In genomic region chr4:23590431-23590830, GRCh38 we compare ENCODE assay signal across 1 cellular context.
TF ChIP-seq lines count a peak whose summit lies in the region.

No MANE protein-coding gene starts in this region.

TF ChIP-seq in HepG2, 621 proteins besides CTCF, POLR2A, EP300 and RAD21 (continued from another document):
- TF ChIP-seq, protein P1, sequence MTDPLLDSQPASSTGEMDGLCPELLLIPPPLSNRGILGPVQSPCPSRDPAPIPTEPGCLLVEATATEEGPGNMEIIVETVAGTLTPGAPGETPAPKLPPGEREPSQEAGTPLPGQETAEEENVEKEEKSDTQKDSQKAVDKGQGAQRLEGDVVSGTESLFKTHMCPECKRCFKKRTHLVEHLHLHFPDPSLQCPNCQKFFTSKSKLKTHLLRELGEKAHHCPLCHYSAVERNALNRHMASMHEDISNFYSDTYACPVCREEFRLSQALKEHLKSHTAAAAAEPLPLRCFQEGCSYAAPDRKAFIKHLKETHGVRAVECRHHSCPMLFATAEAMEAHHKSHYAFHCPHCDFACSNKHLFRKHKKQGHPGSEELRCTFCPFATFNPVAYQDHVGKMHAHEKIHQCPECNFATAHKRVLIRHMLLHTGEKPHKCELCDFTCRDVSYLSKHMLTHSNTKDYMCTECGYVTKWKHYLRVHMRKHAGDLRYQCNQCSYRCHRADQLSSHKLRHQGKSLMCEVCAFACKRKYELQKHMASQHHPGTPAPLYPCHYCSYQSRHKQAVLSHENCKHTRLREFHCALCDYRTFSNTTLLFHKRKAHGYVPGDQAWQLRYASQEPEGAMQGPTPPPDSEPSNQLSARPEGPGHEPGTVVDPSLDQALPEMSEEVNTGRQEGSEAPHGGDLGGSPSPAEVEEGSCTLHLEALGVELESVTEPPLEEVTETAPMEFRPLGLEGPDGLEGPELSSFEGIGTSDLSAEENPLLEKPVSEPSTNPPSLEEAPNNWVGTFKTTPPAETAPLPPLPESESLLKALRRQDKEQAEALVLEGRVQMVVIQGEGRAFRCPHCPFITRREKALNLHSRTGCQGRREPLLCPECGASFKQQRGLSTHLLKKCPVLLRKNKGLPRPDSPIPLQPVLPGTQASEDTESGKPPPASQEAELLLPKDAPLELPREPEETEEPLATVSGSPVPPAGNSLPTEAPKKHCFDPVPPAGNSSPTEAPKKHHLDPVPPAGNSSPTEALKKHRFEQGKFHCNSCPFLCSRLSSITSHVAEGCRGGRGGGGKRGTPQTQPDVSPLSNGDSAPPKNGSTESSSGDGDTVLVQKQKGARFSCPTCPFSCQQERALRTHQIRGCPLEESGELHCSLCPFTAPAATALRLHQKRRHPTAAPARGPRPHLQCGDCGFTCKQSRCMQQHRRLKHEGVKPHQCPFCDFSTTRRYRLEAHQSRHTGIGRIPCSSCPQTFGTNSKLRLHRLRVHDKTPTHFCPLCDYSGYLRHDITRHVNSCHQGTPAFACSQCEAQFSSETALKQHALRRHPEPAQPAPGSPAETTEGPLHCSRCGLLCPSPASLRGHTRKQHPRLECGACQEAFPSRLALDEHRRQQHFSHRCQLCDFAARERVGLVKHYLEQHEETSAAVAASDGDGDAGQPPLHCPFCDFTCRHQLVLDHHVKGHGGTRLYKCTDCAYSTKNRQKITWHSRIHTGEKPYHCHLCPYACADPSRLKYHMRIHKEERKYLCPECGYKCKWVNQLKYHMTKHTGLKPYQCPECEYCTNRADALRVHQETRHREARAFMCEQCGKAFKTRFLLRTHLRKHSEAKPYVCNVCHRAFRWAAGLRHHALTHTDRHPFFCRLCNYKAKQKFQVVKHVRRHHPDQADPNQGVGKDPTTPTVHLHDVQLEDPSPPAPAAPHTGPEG (CRISPR knock-in tag; IDR thresholded peaks at IDR 0.05) = no peak
- TF ChIP-seq PRDM15 (CRISPR knock-in tag; IDR thresholded peaks at IDR 0.05) = no peak
- TF ChIP-seq MAFK (conservative IDR thresholded peaks at IDR 0.05 in 1 of 2, IDR thresholded peaks at IDR 0.05 in 1 of 2; ENCODE audit: low read length in 2 of 2) = peak; percentile 37 to 76; a peak in 3 of 4 replicates
- TF ChIP-seq MAFF (IDR thresholded peaks at IDR 0.05; ENCODE audit: low read depth, low read length) = peak; percentile 65
